ENCODE assay signal across 8 cellular contexts in genomic region chr15:24956131-24956838, GRCh38. TPM values are rescaled to one million over a fixed set of nuclear protein-coding genes. Genes with fewer than 3 reads are reported as not detected.
A peak's percentile ranks its signal among the peaks of the same experiment; 100 is the strongest.
DNase-seq lines count a peak whose midpoint lies in the region; ATAC-seq and TF ChIP-seq lines count a peak whose summit lies in the region.

No MANE protein-coding gene starts in this region.

- no peaks in the 10 kb centered on the region for H3K27me3 Mint-ChIP-seq in activated CD4-positive, alpha-beta T cell treated with anti-CD3 and anti-CD28 coated beads for 36 hours

- peak overlapping the region; percentile 94 for H3K27ac Mint-ChIP-seq in activated CD4-positive, alpha-beta T cell treated with anti-CD3 and anti-CD28 coated beads for 36 hours

- peak; percentile 73 for DNase-seq in GM13976 (ENCODE audit: low spot score)
- peak; percentile 55 for DNase-seq in NCI-H2029 treated with DMSO at 0.1 percent for 48 hours (lab: John Stamatoyannopoulos, UW)
- peak; percentile 88 for DNase-seq in activated CD4-positive, alpha-beta T cell treated with anti-CD3 and anti-CD28 coated beads for 36 hours
- peak; percentile 59 to 66 for DNase-seq in left colon
- peak; percentile 21 to 61 for DNase-seq in stimulated activated CD4-positive, alpha-beta T cell treated with anti-CD3 and anti-CD28 coated beads, Interleukin-1b, Interleukin-23, amount 100 ng/mL, for 4 hours (ENCODE audit: low read depth in 2 of 2)
- DNase-seq in HuH-7.5 (ENCODE audit: low spot score), result no peak

- peak overlapping the region; percentile 91 for H3K4me3 Mint-ChIP-seq in activated CD4-positive, alpha-beta T cell treated with anti-CD3 and anti-CD28 coated beads for 36 hours

- peaks cover 13% of the 10 kb centered on the region for H3K9me3 Mint-ChIP-seq in activated CD4-positive, alpha-beta T cell treated with anti-CD3 and anti-CD28 coated beads for 36 hours (ENCODE audit: low read depth)

- peaks cover 11% of the 10 kb centered on the region for H3K4me1 Mint-ChIP-seq in activated CD4-positive, alpha-beta T cell treated with anti-CD3 and anti-CD28 coated beads for 36 hours

- H3K36me3 Mint-ChIP-seq in activated CD4-positive, alpha-beta T cell treated with anti-CD3 and anti-CD28 coated beads for 36 hours (ENCODE audit: low read depth), result peaks cover 27% of the 10 kb centered on the region

- TF ChIP-seq CTCF in GM13976 (IDR thresholded peaks at IDR 0.05; ENCODE audit: borderline replicate concordance, control extremely low read depth, extremely low read depth, insufficient read depth, missing control alignments), result no peak

- intact Hi-C loops in activated CD4-positive, alpha-beta T cell treated with anti-CD3 and anti-CD28 coated beads for 36 hours (cut with DNase I, micrococcal nuclease), result loop anchor here (1.0 to 5.0 kb wide), 3 partner anchors 183 to 1126 kb away; partner anchors contain the start of gene UBE3A (in 2 of the 2)
- intact Hi-C loops in left colon (cut with DNase I, micrococcal nuclease), result no loop called here

- ATAC-seq in HG02870 (IDR thresholded peaks at IDR 0.05; ENCODE audit: unreplicated experiment) (peak; percentile 62), left colon (peak; percentile 80)
- ATAC-seq in activated CD4-positive, alpha-beta T cell treated with anti-CD3 and anti-CD28 coated beads for 36 hours, result peak; percentile 83

- CTCF ChIA-PET in activated CD4-positive, alpha-beta T cell treated with anti-CD3 and anti-CD28 coated beads for 36 hours (lab: Charles Lee), result no interaction called here

- in situ Hi-C loops in GM13976 (cut with MboI; ENCODE audit: low sequenced_read_pairs, unreplicated experiment), result loop anchor here (25.0 kb wide), 1 partner anchor 481 kb away; the partner anchor contains the start of gene UBE3A

- POLR2A ChIA-PET in activated CD4-positive, alpha-beta T cell treated with anti-CD3 and anti-CD28 coated beads for 36 hours (lab: Charles Lee), result interaction anchor here (0.6 kb wide), 1 partner anchor 1127 kb away, joined by 4 read pairs; no protein-coding TSS in a partner anchor

- H3K27ac ChIP-seq in cingulate gyrus (ENCODE audit: low read depth, low read length), result peak overlapping the region; percentile 91

RNA-seq across cellular contexts. Expression of gene SNRPN, which starts 1.5 kb away (rescaled TPM):
- 10 to 100 TPM; 62.2 to 70.3 TPM for total RNA-seq in activated CD4-positive, alpha-beta T cell treated with anti-CD3 and anti-CD28 coated beads for 36 hours
- 10 to 100 TPM; 20.4 to 29.3 TPM for total RNA-seq in left colon

RNA-seq across cellular contexts. Expression of gene SNURF, which starts 1.5 kb away (rescaled TPM):
- 10 to 100 TPM in 1 of 2 experiments, 1 to 10 TPM in 1; 2.5 to 20.4 TPM for total RNA-seq in activated CD4-positive, alpha-beta T cell treated with anti-CD3 and anti-CD28 coated beads for 36 hours
- total RNA-seq in left colon, result 1 to 10 TPM in 1 of 2 donors, under 1 TPM in 1; 0.82 to 3.7 TPM

Comparison
In these comparisons a context has a peak if more than half of its experiments do, and no peak if none do; other contexts are left out.
1. intact Hi-C loops: an anchor here in activated CD4-positive, alpha-beta T cell treated with anti-CD3 and anti-CD28 coated beads for 36 hours (1.0 to 5.0 kb wide); none called in left colon.